Comparison of ENCODE assay signal across 12 cellular contexts in genomic region chr20:44068780-44069191, GRCh38.
DNase-seq lines count a peak whose midpoint lies in the region; ATAC-seq and TF ChIP-seq lines count a peak whose summit lies in the region.
"Had no signal": no experiment of that assay in that cellular context is flagged by ENCODE, and none has a peak within 500 bp of the region (broad histone marks: within the 10 kb centered on the region; RNA-seq: fewer than 3 reads in every experiment).

No MANE protein-coding gene starts in this region.

- H3K9me3 Mint-ChIP-seq in CD14-positive monocyte: peaks cover 0 to 4% (median 0%) of the 10 kb centered on the region in 7 donors

- 78 to 80% methylated on average over 14 to 18 of the region's 18 CpGs for WGBS in lower leg skin, 2 donors

- peaks cover 60% of the 10 kb centered on the region for H3K4me1 Mint-ChIP-seq in CD14-positive monocyte

- peak; percentile 20 for ATAC-seq in GM19452 (IDR thresholded peaks at IDR 0.05; ENCODE audit: unreplicated experiment)

- no peak overlapping the region for H3K4me3 ChIP-seq in lower leg skin (ENCODE audit: low read depth, poor library complexity, severe bottlenecking)
- H3K4me3 ChIP-seq: thoracic aorta had no signal

- DNase-seq in CD14-positive monocyte (ENCODE audit: low spot score) (no peak), SKM-1 treated with dmso at 0.1 percent for 144 hours (lab: John Stamatoyannopoulos, UW; ENCODE audit: unreplicated experiment) (peak; percentile 48), lower leg skin (ENCODE audit: low spot score in 2 of 2) (peak; percentile 8 to 58), foreskin melanocyte (no peak), NCI-H1436 (lab: John Stamatoyannopoulos, UW) (no peak), NCI-H1105 treated with DMSO at 0.1 percent for 48 hours (lab: John Stamatoyannopoulos, UW) (no peak), NCI-H774 (lab: John Stamatoyannopoulos, UW) (no peak)
- DNase-seq: Calu3, glutamatergic neuron, Karpas-422 had no signal

- no peak for TF ChIP-seq POLR2A in lower leg skin (IDR thresholded peaks at IDR 0.05)

- H3K4me3 Mint-ChIP-seq in CD14-positive monocyte: peak overlapping the region; percentile 82 to 95

- H3K27me3 Mint-ChIP-seq in CD14-positive monocyte (ENCODE audit: low read depth in 3 of 3): peaks cover 1 to 7% (median 7%) of the 10 kb centered on the region in 3 donors

- H3K27ac Mint-ChIP-seq in CD14-positive monocyte: peak overlapping the region; percentile 93 to 99 (median 97)

- TF ChIP-seq CTCF in CD14-positive monocyte (IDR thresholded peaks at IDR 0.05): no peak
- TF ChIP-seq CTCF in lower leg skin (IDR thresholded peaks at IDR 0.05): no peak

- intact Hi-C loops in CD14-positive monocyte (cut with micrococcal nuclease): no loop called here
- intact Hi-C loops in lower leg skin (cut with DNase I; ENCODE audit: low total_unique reads): no loop called here

- H3K36me3 Mint-ChIP-seq in CD14-positive monocyte: no peaks in the 10 kb centered on the region

Comparison
In these comparisons a context has a peak if more than half of its experiments do, and no peak if none do; other contexts are left out.
1. DNase-seq: peak in SKM-1 treated with dmso at 0.1 percent for 144 hours (single experiment) and lower leg skin (2 of 2); none in CD14-positive monocyte (single experiment), foreskin melanocyte (single experiment), NCI-H1436 (single experiment), NCI-H1105 treated with DMSO at 0.1 percent for 48 hours (single experiment) and NCI-H774 (single experiment).